Comparison of ENCODE assay signal across 8 cellular contexts in genomic region chr6:136790411-136791295, GRCh38. TPM values are rescaled to one million over a fixed set of nuclear protein-coding genes. Genes with fewer than 3 reads are reported as not detected.
DNase-seq lines count a peak whose midpoint lies in the region; ATAC-seq and TF ChIP-seq lines count a peak whose summit lies in the region.

No MANE protein-coding gene starts in this region.

- peak overlapping the region; percentile 90 for H3K4me3 Mint-ChIP-seq in activated CD4-positive, alpha-beta T cell treated with anti-CD3 and anti-CD28 coated beads for 36 hours

- no peak for DNase-seq in activated CD4-positive, alpha-beta T cell treated with anti-CD3 and anti-CD28 coated beads for 36 hours
- DNase-seq in activated CD4-positive, alpha-beta T cell treated with anti-CD3 and anti-CD28 coated beads for 1 hour, result no peak
- DNase-seq in activated naive CD4-positive, alpha-beta T cell treated with anti-CD3 and anti-CD28 coated beads, Interleukin-2, amount 50 U/mL, for 72 hours (ENCODE audit: low spot score in 2 of 2), result no peak
- DNase-seq in kidney epithelial cell (ENCODE audit: low read depth), result no peak
- no peak for DNase-seq in testis
- no peak for DNase-seq in A172 (ENCODE audit: low spot score)
- no peak for DNase-seq in NCI-H1092 treated with DMSO at 0.1 percent for 48 hours (lab: John Stamatoyannopoulos, UW)
- no peak for DNase-seq in NCI-H82 treated with DMSO at 0.1 percent for 48 hours (lab: John Stamatoyannopoulos, UW; ENCODE audit: unreplicated experiment)

- H3K4me1 ChIP-seq in testis, result peaks cover 31% of the 10 kb centered on the region

- no peak for ATAC-seq in activated CD4-positive, alpha-beta T cell treated with anti-CD3 and anti-CD28 coated beads for 36 hours
- ATAC-seq in activated naive CD4-positive, alpha-beta T cell treated with anti-CD3 and anti-CD28 coated beads, Interleukin-2, amount 50 U/mL, for 72 hours, result no peak

- intact Hi-C loops in activated CD4-positive, alpha-beta T cell treated with anti-CD3 and anti-CD28 coated beads for 36 hours (cut with DNase I, micrococcal nuclease), result no loop called here
- intact Hi-C loops in testis (cut with DNase I; ENCODE audit: low total_unique reads), result loop anchor here (5.0 kb wide), 1 partner anchor 143 kb away; no protein-coding TSS in a partner anchor

- H3K4me3 ChIP-seq in kidney epithelial cell (ENCODE audit: low read depth, low read length), result peak overlapping the region; percentile 75
- peak overlapping the region; percentile 89 to 94 for H3K4me3 ChIP-seq in testis

- H3K36me3 ChIP-seq in kidney epithelial cell (ENCODE audit: control insufficient read depth, insufficient read depth, low read length) (no peaks in the 10 kb centered on the region), testis (ENCODE audit: low read depth, missing control alignments) (no peaks in the 10 kb centered on the region)

- peak overlapping the region; percentile 91 to 96 for H3K27ac ChIP-seq in testis

- H3K4me1 Mint-ChIP-seq in activated CD4-positive, alpha-beta T cell treated with anti-CD3 and anti-CD28 coated beads for 36 hours, result peaks cover 48% of the 10 kb centered on the region

- no peak for TF ChIP-seq POLR2A in testis (IDR thresholded peaks at IDR 0.05)

- H3K27me3 ChIP-seq in kidney epithelial cell (ENCODE audit: control insufficient read depth, insufficient read depth, low read length) (no peaks in the 10 kb centered on the region), testis (no peaks in the 10 kb centered on the region)

- 8 to 10% methylated on average over 7 of the region's 7 CpGs for WGBS in testis, 2 donors

- H3K9me3 ChIP-seq in testis, result no peaks in the 10 kb centered on the region

- no peaks in the 10 kb centered on the region for H3K27me3 Mint-ChIP-seq in activated CD4-positive, alpha-beta T cell treated with anti-CD3 and anti-CD28 coated beads for 36 hours

- no peak for TF ChIP-seq CTCF in kidney epithelial cell (IDR thresholded peaks at IDR 0.05; ENCODE audit: insufficient read depth, low read length, poor library complexity, severe bottlenecking)
- TF ChIP-seq CTCF in testis (IDR thresholded peaks at IDR 0.05), result no peak

- peaks cover 3% of the 10 kb centered on the region for H3K36me3 Mint-ChIP-seq in activated CD4-positive, alpha-beta T cell treated with anti-CD3 and anti-CD28 coated beads for 36 hours (ENCODE audit: low read depth)
- peaks cover 0 to 10% of the 10 kb centered on the region in 2 donors for H3K36me3 Mint-ChIP-seq in activated naive CD4-positive, alpha-beta T cell treated with anti-CD3 and anti-CD28 coated beads, Interleukin-2, amount 50 U/mL, for 72 hours

- peak overlapping the region; percentile 81 for H3K27ac Mint-ChIP-seq in activated CD4-positive, alpha-beta T cell treated with anti-CD3 and anti-CD28 coated beads for 36 hours
- H3K27ac Mint-ChIP-seq in activated naive CD4-positive, alpha-beta T cell treated with anti-CD3 and anti-CD28 coated beads, Interleukin-2, amount 50 U/mL, for 72 hours, result peak overlapping the region; percentile 56 to 88

- no peaks in the 10 kb centered on the region for H3K9me3 Mint-ChIP-seq in activated CD4-positive, alpha-beta T cell treated with anti-CD3 and anti-CD28 coated beads for 36 hours (ENCODE audit: low read depth)
- H3K9me3 Mint-ChIP-seq in activated naive CD4-positive, alpha-beta T cell treated with anti-CD3 and anti-CD28 coated beads, Interleukin-2, amount 50 U/mL, for 72 hours, result no peaks in the 10 kb centered on the region

- CTCF ChIA-PET in activated CD4-positive, alpha-beta T cell treated with anti-CD3 and anti-CD28 coated beads for 36 hours (lab: Charles Lee), result interaction anchor here (0.9 to 10.4 kb wide), 10 partner anchors 10 to 183 kb away, joined by 3 to 263 read pairs (median 8); partner anchors contain the start of gene PEX7

- POLR2A ChIA-PET in activated CD4-positive, alpha-beta T cell treated with anti-CD3 and anti-CD28 coated beads for 36 hours (lab: Charles Lee), result no interaction called here

RNA-seq across cellular contexts. Expression of gene MAP3K5, which starts 1.6 kb away (rescaled TPM):
- total RNA-seq in activated CD4-positive, alpha-beta T cell treated with anti-CD3 and anti-CD28 coated beads for 36 hours, result 1 to 10 TPM; 6.7 to 7.3 TPM
- total RNA-seq in activated naive CD4-positive, alpha-beta T cell treated with anti-CD3 and anti-CD28 coated beads, Interleukin-2, amount 50 U/mL, for 72 hours, result 1 to 10 TPM; 8.7 to 9.0 TPM
- total RNA-seq in kidney epithelial cell (5.7 TPM in 2 replicates), testis (10 to 100 TPM; 46.1 to 55.3 TPM)
- polyA plus RNA-seq in testis (ENCODE audit: insufficient read depth, low read depth, low replicate concordance), result 21.3 TPM
- total RNA-seq in A172 (2014; rRNA removed; shearing (Covaris generic)), result 0.91 and 2.0 TPM in 2 replicates

RNA-seq across cellular contexts. Expression of gene PEX7, which starts 31.7 kb away (rescaled TPM):
- total RNA-seq in activated CD4-positive, alpha-beta T cell treated with anti-CD3 and anti-CD28 coated beads for 36 hours, result 1 to 10 TPM; 3.6 to 4.9 TPM
- total RNA-seq in activated naive CD4-positive, alpha-beta T cell treated with anti-CD3 and anti-CD28 coated beads, Interleukin-2, amount 50 U/mL, for 72 hours, result 1 to 10 TPM; 4.2 to 6.1 TPM
- total RNA-seq in kidney epithelial cell, result 11.9 and 17.8 TPM in 2 replicates
- total RNA-seq in testis, result 10 to 100 TPM; 16.6 to 18.5 TPM
- 28.6 TPM for polyA plus RNA-seq in testis (ENCODE audit: insufficient read depth, low read depth, low replicate concordance)
- total RNA-seq in A172 (2014; rRNA removed; shearing (Covaris generic)), result 9.4 and 11.6 TPM in 2 replicates
